In genomic region chr22:17368727-17369552, GRCh38 we compare ENCODE assay signal across 8 cellular contexts. TPM values are rescaled to one million over a fixed set of nuclear protein-coding genes. Genes with fewer than 3 reads are reported as not detected.
DNase-seq lines count a peak whose midpoint lies in the region; ATAC-seq and TF ChIP-seq lines count a peak whose summit lies in the region.

TSS of gene CECR2 (plus strand) at chr22:17369460. CDS start at chr22:17369784, 324 bp downstream.

- H3K27ac ChIP-seq in breast epithelium (peak within 1 kb of the TSS in 1 of 2 donors; percentile 23), caudate nucleus (ENCODE audit: low read depth, low read length) (peak within 1 kb of the TSS; percentile 90)

- peaks cover 47% of the 10 kb centered on the region for H3K27me3 Mint-ChIP-seq in MCF 10A (ENCODE audit: insufficient read depth, unreplicated experiment)

- peaks cover 5% of the 10 kb centered on the region for H3K4me1 Mint-ChIP-seq in MCF 10A (ENCODE audit: insufficient read depth, unreplicated experiment)

- no peak within 1 kb of the TSS for H3K27ac Mint-ChIP-seq in MCF 10A (ENCODE audit: low read depth, unreplicated experiment)

- no peaks in the 10 kb centered on the region for H3K36me3 Mint-ChIP-seq in MCF 10A (ENCODE audit: insufficient read depth, unreplicated experiment)

- TF ChIP-seq CTCF in breast epithelium (IDR thresholded peaks at IDR 0.05) = no peak
- TF ChIP-seq CTCF in MCF 10A (IDR thresholded peaks at IDR 0.05; ENCODE audit: unreplicated experiment) = no peak

- H3K9me3 Mint-ChIP-seq in MCF 10A (ENCODE audit: unreplicated experiment) = no peaks in the 10 kb centered on the region

- H3K4me1 ChIP-seq in breast epithelium = peaks cover 0 to 4% of the 10 kb centered on the region in 2 donors

- intact Hi-C loops in breast epithelium (cut with DNase I; ENCODE audit: low total_unique reads) = no loop called here
- intact Hi-C loops in MCF 10A (cut with micrococcal nuclease) = no loop called here

- ATAC-seq in left lobe of liver = peak; percentile 65
- peak; percentile 38 for ATAC-seq in stimulated activated naive CD8-positive, alpha-beta T cell treated with anti-CD3 and anti-CD28 coated beads, Interleukin-15, Interleukin-2, amounts not matched to agents 100 U/mL and 50 U/mL, for 24 hours
- ATAC-seq in HG03045 (IDR thresholded peaks at IDR 0.05; ENCODE audit: unreplicated experiment) = no peak
- no peak for ATAC-seq in activated CD4-positive, CD25-positive, alpha-beta regulatory T cell treated with anti-CD3 and anti-CD28 coated beads, Interleukin-2, amount 50 U/mL, for 24 hours

- no TSS peak for BruUV-seq in MCF 10A (replicated peaks; lab: Mats Ljungman, UMichigan)

- H3K4me3 ChIP-seq in breast epithelium = peak within 1 kb of the TSS; percentile 35 to 69 (median 54)

- no peak within 1 kb of the TSS for H3K4me3 Mint-ChIP-seq in MCF 10A (ENCODE audit: unreplicated experiment)

- CTCF ChIA-PET in MCF 10A (lab: Yijun Ruan, JAX) = no interaction called here

- no peaks in the 10 kb centered on the region for H3K36me3 ChIP-seq in breast epithelium

- TF ChIP-seq POLR2A in breast epithelium (IDR thresholded peaks at IDR 0.05) = no peak

- POLR2A ChIA-PET in MCF 10A (lab: Yijun Ruan, JAX) = no interaction called here

- peaks cover 7 to 67% of the 10 kb centered on the region in 2 donors for H3K27me3 ChIP-seq in breast epithelium

- peak in 1 of 2 donors; percentile 58 for DNase-seq in breast epithelium (ENCODE audit: low spot score in 2 of 2)
- DNase-seq in MCF 10A (ENCODE audit: unreplicated experiment) = no peak
- peak; percentile 72 for DNase-seq in NCI-H82 treated with DMSO at 0.1 percent for 48 hours (lab: John Stamatoyannopoulos, UW; ENCODE audit: unreplicated experiment)
- peak in 54 of 61 donors; percentile 16 to 83 (median 66) for DNase-seq in caudate nucleus (lab: John Stamatoyannopoulos, UW)
- peak; percentile 76 for DNase-seq in left lobe of liver (ENCODE audit: low spot score)
- DNase-seq in stimulated activated naive CD8-positive, alpha-beta T cell treated with anti-CD3 and anti-CD28 coated beads, Interleukin-15, Interleukin-2, amounts not matched to agents 100 U/mL and 50 U/mL, for 24 hours = peak; percentile 16

- H3K9me3 ChIP-seq in breast epithelium = no peaks in the 10 kb centered on the region

RNA-seq across cellular contexts. Expression of gene CECR2, which starts in this region (rescaled TPM):
- under 1 TPM; 0.32 to 0.66 (median 0.44) TPM for total RNA-seq in breast epithelium
- not detected in 2 replicates for total RNA-seq in MCF 10A (2022)
- 12.0 TPM for total RNA-seq in left lobe of liver

Comparison
In these comparisons a context has a peak if more than half of its experiments do, and no peak if none do; other contexts are left out.
1. ATAC-seq: peak in left lobe of liver (single experiment) and stimulated activated naive CD8-positive, alpha-beta T cell treated with anti-CD3 and anti-CD28 coated beads, Interleukin-15, Interleukin-2, amounts not matched to agents 100 U/mL and 50 U/mL, for 24 hours (single experiment); none in HG03045 (single experiment) and activated CD4-positive, CD25-positive, alpha-beta regulatory T cell treated with anti-CD3 and anti-CD28 coated beads, Interleukin-2, amount 50 U/mL, for 24 hours (0 of 2).